23 cellular contexts compared by ENCODE assay signal in the genomic region with DNA sequence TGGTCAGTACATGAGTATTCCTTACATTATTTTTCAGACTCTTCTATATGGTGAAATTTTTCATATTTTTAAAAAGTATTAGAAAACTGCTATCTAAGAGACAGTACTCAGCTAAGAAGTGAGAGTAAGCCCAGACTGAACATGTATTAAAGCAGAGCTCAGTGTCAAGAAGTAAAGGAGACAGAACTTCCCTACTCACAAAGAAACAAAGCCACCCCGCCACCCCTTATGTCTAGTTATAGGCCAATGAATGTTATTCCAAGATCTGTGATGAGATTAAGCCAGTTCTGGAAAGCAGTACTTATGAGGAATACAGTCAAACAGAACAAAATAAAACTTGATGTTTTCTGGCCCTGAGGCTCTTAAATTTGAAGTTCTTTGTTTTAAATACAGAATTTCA.
"Had no signal": no experiment of that assay in that cellular context is flagged by ENCODE, and none has a peak within 500 bp of the region (broad histone marks: within the 10 kb centered on the region; RNA-seq: fewer than 3 reads in every experiment).

No MANE protein-coding gene starts in this region.

- H3K27ac Mint-ChIP-seq: activated CD4-positive, alpha-beta memory T cell treated with anti-CD3 and anti-CD28 coated beads, Interleukin-2, amount 10 ng/mL, durations not matched to agents 7 days and 5 days; activated CD4-positive, alpha-beta T cell treated with anti-CD3 and anti-CD28 coated beads, Interleukin-2, amount 10 ng/mL, durations not matched to agents 24 days and 14 days; activated naive CD8-positive, alpha-beta T cell treated with anti-CD3 and anti-CD28 coated beads, Interleukin-2, amount 50 U/mL, for 24 hours; activated T-helper 1 cell treated with anti-CD3 and anti-CD28 coated beads, Interleukin-12 subunit alpha, Interleukin-12 subunit beta, Interleukin-2, Interleukin-4 antibody, amounts not matched to agents 30 ng/mL and 10 ng/mL and 1 ng/mL, durations not matched to agents 14 hours and 24 hours and 36 hours; endodermal cell; natural killer cell; T-helper 2 cell treated with Interferon-gamma antibody and Interleukin-4, amounts not matched to agents 5 μg/mL and 100 μg/mL, for 36 hours had no signal

- ATAC-seq: activated CD4-positive, CD25-positive, alpha-beta regulatory T cell treated with anti-CD3 and anti-CD28 coated beads, Interleukin-2, amount 50 U/mL, for 24 hours; activated naive CD8-positive, alpha-beta T cell treated with anti-CD3 and anti-CD28 coated beads, Interleukin-2, amount 50 U/mL, for 24 hours; left lobe of liver; lower lobe of right lung; natural killer cell; T-cell had no signal

- H3K4me3 Mint-ChIP-seq: activated CD4-positive, alpha-beta memory T cell treated with anti-CD3 and anti-CD28 coated beads, Interleukin-2, amount 10 ng/mL, durations not matched to agents 7 days and 5 days; activated CD4-positive, alpha-beta T cell treated with anti-CD3 and anti-CD28 coated beads, Interleukin-2, amount 10 ng/mL, durations not matched to agents 24 days and 14 days; activated naive CD8-positive, alpha-beta T cell treated with anti-CD3 and anti-CD28 coated beads, Interleukin-2, amount 50 U/mL, for 24 hours; activated T-helper 1 cell treated with anti-CD3 and anti-CD28 coated beads, Interleukin-12 subunit alpha, Interleukin-12 subunit beta, Interleukin-2, Interleukin-4 antibody, amounts not matched to agents 30 ng/mL and 10 ng/mL and 1 ng/mL, durations not matched to agents 14 hours and 24 hours and 36 hours; endodermal cell; natural killer cell; T-cell; T-helper 2 cell treated with Interferon-gamma antibody and Interleukin-4, amounts not matched to agents 5 μg/mL and 100 μg/mL, for 36 hours had no signal

- H3K9me3 Mint-ChIP-seq: activated CD4-positive, alpha-beta memory T cell treated with anti-CD3 and anti-CD28 coated beads, Interleukin-2, amount 10 ng/mL, durations not matched to agents 7 days and 5 days; activated CD4-positive, alpha-beta T cell treated with anti-CD3 and anti-CD28 coated beads, Interleukin-2, amount 10 ng/mL, durations not matched to agents 24 days and 14 days; activated naive CD8-positive, alpha-beta T cell treated with anti-CD3 and anti-CD28 coated beads, Interleukin-2, amount 50 U/mL, for 24 hours; activated T-helper 1 cell treated with anti-CD3 and anti-CD28 coated beads, Interleukin-12 subunit alpha, Interleukin-12 subunit beta, Interleukin-2, Interleukin-4 antibody, amounts not matched to agents 30 ng/mL and 10 ng/mL and 1 ng/mL, durations not matched to agents 14 hours and 24 hours and 36 hours; endodermal cell; natural killer cell; T-cell; T-helper 2 cell treated with Interferon-gamma antibody and Interleukin-4, amounts not matched to agents 5 μg/mL and 100 μg/mL, for 36 hours had no signal

- H3K4me1 Mint-ChIP-seq: activated CD4-positive, alpha-beta memory T cell treated with anti-CD3 and anti-CD28 coated beads, Interleukin-2, amount 10 ng/mL, durations not matched to agents 7 days and 5 days; activated CD4-positive, alpha-beta T cell treated with anti-CD3 and anti-CD28 coated beads, Interleukin-2, amount 10 ng/mL, durations not matched to agents 24 days and 14 days; activated naive CD8-positive, alpha-beta T cell treated with anti-CD3 and anti-CD28 coated beads, Interleukin-2, amount 50 U/mL, for 24 hours had no signal

- DNase-seq: activated CD4-positive, alpha-beta memory T cell treated with anti-CD3 and anti-CD28 coated beads, Interleukin-2, amount 10 ng/mL, durations not matched to agents 7 days and 5 days; activated CD4-positive, alpha-beta T cell treated with anti-CD3 and anti-CD28 coated beads, Interleukin-2, amount 10 ng/mL, durations not matched to agents 24 days and 14 days; activated gamma-delta T cell; activated naive CD4-positive, alpha-beta T cell treated with anti-CD3 and anti-CD28 coated beads, Interleukin-2, amount 50 U/mL, for 16 hours; activated naive CD8-positive, alpha-beta T cell treated with anti-CD3 and anti-CD28 coated beads, Interleukin-2, amount 50 U/mL, for 24 hours; aorta; brain microvascular endothelial cell; caudate nucleus; endodermal cell; foreskin fibroblast; kidney; lower lobe of right lung; natural killer cell; ovary; spleen; stimulated activated CD4-positive, alpha-beta T cell treated with anti-CD3 and anti-CD28 coated beads, Interleukin-4, amount 100 ng/mL, for 1 hour; stimulated activated naive CD4-positive, alpha-beta T cell treated with Interleukin-2 at 50 U/mL for 16 hours; T-cell; upper lobe of left lung had no signal

- H3K27me3 Mint-ChIP-seq: activated CD4-positive, alpha-beta memory T cell treated with anti-CD3 and anti-CD28 coated beads, Interleukin-2, amount 10 ng/mL, durations not matched to agents 7 days and 5 days; activated CD4-positive, alpha-beta T cell treated with anti-CD3 and anti-CD28 coated beads, Interleukin-2, amount 10 ng/mL, durations not matched to agents 24 days and 14 days; activated naive CD8-positive, alpha-beta T cell treated with anti-CD3 and anti-CD28 coated beads, Interleukin-2, amount 50 U/mL, for 24 hours; T-cell had no signal

- H3K36me3 Mint-ChIP-seq: natural killer cell had no signal
